14 cellular contexts compared by ENCODE assay signal in genomic region chr5:80103375-80103774, GRCh38.
"Had no signal": no experiment of that assay in that cellular context is flagged by ENCODE, and none has a peak within 500 bp of the region (broad histone marks: within the 10 kb centered on the region; RNA-seq: fewer than 3 reads in every experiment).

No MANE protein-coding gene starts in this region.

- FAIRE-seq: endometrium had no signal

- DNase-seq: activated CD4-positive, alpha-beta T cell treated with anti-CD3 and anti-CD28 coated beads for 4 hours; activated naive CD4-positive, alpha-beta T cell treated with anti-CD3 and anti-CD28 coated beads, Interleukin-2, amount 10 ng/mL, durations not matched to agents 7 days and 5 days; amygdala; cerebellar nuclear complex; glutamatergic neuron; immature natural killer cell; left cardiac atrium; mucosa of descending colon; sigmoid colon; stimulated activated CD4-positive, alpha-beta T cell treated with anti-CD3 and anti-CD28 coated beads, Interleukin-2, amount 100 ng/mL, for 24 hours; stimulated activated naive CD4-positive, alpha-beta T cell; upper lobe of right lung had no signal

- H3K4me3 ChIP-seq: mucosa of descending colon, sigmoid colon, suprapubic skin, upper lobe of right lung had no signal

- H3K4me1 ChIP-seq: sigmoid colon, suprapubic skin, upper lobe of right lung had no signal

- H3K27ac ChIP-seq: sigmoid colon, suprapubic skin, upper lobe of right lung had no signal

- H3K36me3 ChIP-seq: sigmoid colon, suprapubic skin, upper lobe of right lung had no signal

- H3K9me3 ChIP-seq: mucosa of descending colon, sigmoid colon, suprapubic skin, upper lobe of right lung had no signal

- H3K27me3 ChIP-seq: sigmoid colon, suprapubic skin, upper lobe of right lung had no signal
